In genomic region chr1:156508205-156508954, GRCh38 we compare ENCODE assay signal across 10 cellular contexts. TPM values are rescaled to one million over a fixed set of nuclear protein-coding genes. Genes with fewer than 3 reads are reported as not detected.
DNase-seq lines count a peak whose midpoint lies in the region; ATAC-seq and TF ChIP-seq lines count a peak whose summit lies in the region.
"Had no signal": no experiment of that assay in that cellular context is flagged by ENCODE, and none has a peak within 500 bp of the region (broad histone marks: within the 10 kb centered on the region; RNA-seq: fewer than 3 reads in every experiment).

No MANE protein-coding gene starts in this region.

- peak overlapping the region; percentile 91 for H3K27ac ChIP-seq in caudate nucleus (ENCODE audit: low read depth, low read length)

- DNase-seq in AG08395 (ENCODE audit: low spot score), result peak; percentile 63
- peak in 12 of 61 donors; percentile 14 to 78 (median 32) for DNase-seq in caudate nucleus (lab: John Stamatoyannopoulos, UW)
- DNase-seq in myocyte (ENCODE audit: low read depth), result peak; percentile 94
- DNase-seq in COR-L47 (lab: John Stamatoyannopoulos, UW), result no peak
- DNase-seq in dermis blood vessel endothelial cell, result no peak
- DNase-seq: activated gamma-delta T cell treated with Interleukin-2 at 50 U/mL for 16 hours, NCI-H187 had no signal

- peak; percentile 50 for TF ChIP-seq POLR2A in GM19099 (IDR thresholded peaks at IDR 0.05; ENCODE audit: extremely low read depth, insufficient read length, low read depth)

- no peak for ATAC-seq in HG02870 (IDR thresholded peaks at IDR 0.05; ENCODE audit: unreplicated experiment)
- ATAC-seq in GM21423 (IDR thresholded peaks at IDR 0.05; ENCODE audit: unreplicated experiment), result no peak

RNA-seq across cellular contexts. Expression of gene MEF2D, which starts 7.8 kb away (rescaled TPM):
- total RNA-seq in myocyte (59.2 and 62.2 TPM in 2 replicates), dermis blood vessel endothelial cell (10.7 and 11.6 TPM in 2 replicates)
- polyA plus RNA-seq in myocyte (2012), result 56.8 TPM

Comparison
In these comparisons a context has a peak if more than half of its experiments do, and no peak if none do; other contexts are left out.
1. DNase-seq: peak in AG08395 (single experiment) and myocyte (single experiment); none in COR-L47 (single experiment) and dermis blood vessel endothelial cell (single experiment).